Comparison of ENCODE assay signal across 15 cellular contexts in the genomic region with DNA sequence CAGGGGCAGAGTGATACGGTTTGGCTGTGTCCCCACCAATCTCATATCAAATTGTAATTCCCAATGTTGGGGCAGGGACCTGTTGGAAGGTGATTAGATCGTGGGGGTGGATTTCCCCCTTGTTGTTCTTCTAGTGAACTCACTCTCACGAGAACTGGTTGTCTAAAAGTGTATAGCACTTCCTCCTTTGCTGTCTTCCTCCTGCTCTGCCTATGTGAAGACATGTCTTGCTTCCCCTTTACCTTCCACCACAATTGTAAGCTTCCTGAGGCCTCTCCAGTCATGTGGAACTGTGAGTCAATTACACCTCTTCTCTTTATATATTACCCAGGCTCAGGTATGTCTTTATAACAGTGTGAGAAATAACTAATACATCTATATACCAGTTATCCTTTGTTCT.
"Had no signal": no experiment of that assay in that cellular context is flagged by ENCODE, and none has a peak within 500 bp of the region (broad histone marks: within the 10 kb centered on the region; RNA-seq: fewer than 3 reads in every experiment).

No MANE protein-coding gene starts in this region.

- H3K27ac ChIP-seq: breast epithelium, left lung, neutrophil, parathyroid adenoma, sigmoid colon, tibial artery had no signal

- ATAC-seq: left lung; natural killer cell treated with Interleukin-12 subunit alpha and Interleukin-12 subunit beta and Interleukin-15 and Interleukin-18, amount 100 ng/mL, for 72 hours had no signal

- H3K9ac ChIP-seq: parathyroid adenoma had no signal

- H3K4me1 ChIP-seq: breast epithelium, left lung, parathyroid adenoma, sigmoid colon, tibial artery had no signal

- H2AFZ ChIP-seq: parathyroid adenoma had no signal

- H3K9me3 ChIP-seq: breast epithelium, left lung, neutrophil, sigmoid colon, tibial artery had no signal

- H3K4me3 ChIP-seq: breast epithelium, left lung, sigmoid colon, tibial artery had no signal

- DNase-seq: activated CD4-positive, alpha-beta T cell treated with anti-CD3 and anti-CD28 coated beads, Interleukin-2, amount 50 U/mL, for 4 hours; activated gamma-delta T cell; cortex of kidney; head of caudate nucleus; left lung; sigmoid colon; stimulated activated CD4-positive, alpha-beta T cell treated with anti-CD3 and anti-CD28 coated beads, Interleukin-4, amount 100 ng/mL, for 4 hours; stimulated activated naive CD4-positive, alpha-beta T cell treated with Interleukin-2 at 50 U/mL for 16 hours; substantia nigra; T1000; tibial artery had no signal

- H3K36me3 ChIP-seq: breast epithelium, left lung, neutrophil, sigmoid colon, tibial artery had no signal

- H3K27me3 ChIP-seq: breast epithelium, left lung, neutrophil, sigmoid colon, tibial artery had no signal

- H3K79me2 ChIP-seq: parathyroid adenoma had no signal
